ENCODE assay signal across 8 cellular contexts in the genomic region with DNA sequence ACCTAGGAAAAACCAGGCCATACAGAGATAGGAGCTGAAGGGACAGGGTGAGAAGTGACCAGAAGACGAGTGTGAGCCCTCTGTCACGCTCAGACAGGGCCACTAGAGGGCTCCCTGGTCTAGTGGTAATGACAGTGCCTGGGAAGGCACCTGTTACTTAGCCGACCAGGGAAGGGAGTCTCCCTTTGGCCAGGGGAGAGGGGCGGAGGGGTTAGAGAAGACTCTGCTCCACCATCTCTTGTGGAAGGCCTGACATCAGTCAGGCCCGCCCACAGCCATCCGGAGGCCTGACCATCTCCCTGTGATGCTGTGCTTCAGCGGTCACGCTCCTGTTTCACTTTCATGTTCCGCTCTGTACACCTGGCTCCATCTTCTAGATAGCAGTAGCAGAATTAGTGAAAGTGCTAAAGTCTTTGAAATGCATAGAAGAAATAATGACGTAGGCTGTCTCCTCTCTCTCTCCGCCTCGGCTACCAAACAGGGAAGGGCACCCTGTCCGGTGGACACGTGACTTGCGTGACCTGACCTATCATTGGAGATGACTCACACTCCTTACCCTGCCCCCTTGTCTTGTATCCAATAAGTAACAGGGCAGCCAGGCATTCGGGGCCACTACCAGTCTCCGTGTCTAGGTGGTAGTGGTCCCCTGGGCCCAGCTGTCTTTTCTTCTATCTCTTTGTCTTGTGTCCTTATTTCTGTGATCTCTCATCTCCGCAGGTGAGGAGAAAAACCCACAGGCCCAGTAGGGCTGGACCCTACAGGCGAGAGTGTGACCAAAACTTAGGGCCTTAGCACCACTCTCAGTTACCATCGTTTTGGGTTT. TPM values are rescaled to one million over a fixed set of nuclear protein-coding genes. Genes with fewer than 3 reads are reported as not detected.
A peak's percentile ranks its signal among the peaks of the same experiment; 100 is the strongest.
DNase-seq lines count a peak whose midpoint lies in the region; ATAC-seq, FAIRE-seq and TF ChIP-seq lines count a peak whose summit lies in the region.

No MANE protein-coding gene starts in this region.

- no peaks in the 10 kb centered on the region for H3K36me3 ChIP-seq in H1 (ENCODE audit: control insufficient read depth in 2 of 4, insufficient read depth in 4 of 4, low read length in 3 of 4)
- H3K36me3 ChIP-seq in mucosa of stomach (ENCODE audit: control insufficient read depth, insufficient read depth, low read length), result no peaks in the 10 kb centered on the region

- TF ChIP-seq EP300 in H1 (IDR thresholded peaks at IDR 0.05; ENCODE audit: borderline replicate concordance in 1 of 2, low read depth in 2 of 2, low read length in 2 of 2), result no peak

- peaks cover 11% of the 10 kb centered on the region for H3K36me3 Mint-ChIP-seq in stimulated activated effector memory CD8-positive, alpha-beta T cell treated with anti-CD3 and anti-CD28 coated beads, Interleukin-12 subunit alpha, Interleukin-12 subunit beta, amount 100 ng/mL, for 72 hours

- no peak overlapping the region for H3K4me3 ChIP-seq in H1 (ENCODE audit: extremely low read depth in 1 of 4, insufficient read depth in 2 of 4, low read depth in 3 of 4, low read length in 4 of 4)
- H3K4me3 ChIP-seq in mucosa of stomach (ENCODE audit: low read length), result no peak overlapping the region

- no peaks in the 10 kb centered on the region for H3K9me3 Mint-ChIP-seq in stimulated activated effector memory CD8-positive, alpha-beta T cell treated with anti-CD3 and anti-CD28 coated beads, Interleukin-12 subunit alpha, Interleukin-12 subunit beta, amount 100 ng/mL, for 72 hours

- no peak overlapping the region for H4K91ac ChIP-seq in H1 (replicated peaks; ENCODE audit: insufficient read length, low read length)

- no peaks in the 10 kb centered on the region for H3K79me1 ChIP-seq in H1 (ENCODE audit: low read depth, low read length)

- H3K4me2 ChIP-seq in H1 (ENCODE audit: insufficient read depth in 1 of 2, low read depth in 2 of 2, low read length in 2 of 2), result no peak overlapping the region

- CTCF ChIA-PET in H1 (lab: Charles Lee; ENCODE audit: partially characterized antibody), result interaction anchor here (0.9 to 2.4 kb wide), 16 partner anchors 8 to 274 kb away, joined by 3 to 9 read pairs (median 5); partner anchors contain the start of gene HTT

- H3K27ac ChIP-seq in 22Rv1 (no peak overlapping the region), H1 (ENCODE audit: low read depth, low read length) (no peak overlapping the region)

- no peaks in the 10 kb centered on the region for H3K27me3 ChIP-seq in H1 (replicated peaks in 1 of 4; ENCODE audit: control insufficient read depth in 3 of 4, extremely low read depth in 1 of 4, insufficient read depth in 3 of 4, low read length in 3 of 4)
- no peaks in the 10 kb centered on the region for H3K27me3 ChIP-seq in mucosa of stomach (ENCODE audit: control insufficient read depth, insufficient read depth, low read length)

- H3K56ac ChIP-seq in H1 (replicated peaks; ENCODE audit: insufficient read length, low read depth, low read length), result no peak overlapping the region

- peaks cover 32% of the 10 kb centered on the region for H3K4me1 Mint-ChIP-seq in stimulated activated effector memory CD8-positive, alpha-beta T cell treated with anti-CD3 and anti-CD28 coated beads, Interleukin-12 subunit alpha, Interleukin-12 subunit beta, amount 100 ng/mL, for 72 hours

- H4K20me1 ChIP-seq in H1 (replicated peaks in 1 of 2; ENCODE audit: control insufficient read depth in 1 of 2, insufficient read depth in 2 of 2, low read length in 2 of 2), result no peaks in the 10 kb centered on the region

- H3K4ac ChIP-seq in H1 (replicated peaks; ENCODE audit: insufficient read length, low read depth, low read length), result no peak overlapping the region

- H2BK120ac ChIP-seq in H1 (replicated peaks; ENCODE audit: low read depth, low read length), result no peak overlapping the region

- H2BK20ac ChIP-seq in H1 (ENCODE audit: low read length), result no peak overlapping the region

- H3K9ac ChIP-seq in H1 (replicated peaks in 1 of 4; ENCODE audit: extremely low read depth in 1 of 4, low read depth in 3 of 4, low read length in 3 of 4) (no peak overlapping the region), mucosa of stomach (ENCODE audit: low read length) (peak overlapping the region; percentile 6)

- H3K79me2 ChIP-seq in H1 (ENCODE audit: control insufficient read depth in 1 of 2, insufficient read depth in 2 of 2, low read length in 2 of 2), result no peaks in the 10 kb centered on the region

- H4K8ac ChIP-seq in H1 (ENCODE audit: extremely low read depth, insufficient read depth, low read length), result no peak overlapping the region

- ATAC-seq in HG02884 (IDR thresholded peaks at IDR 0.05; ENCODE audit: unreplicated experiment), result peak; percentile 92
- ATAC-seq in stimulated activated effector memory CD8-positive, alpha-beta T cell treated with anti-CD3 and anti-CD28 coated beads, Interleukin-12 subunit alpha, Interleukin-12 subunit beta, amount 100 ng/mL, for 72 hours, result peak; percentile 95

- H3K9me3 ChIP-seq in H1 (ENCODE audit: insufficient read depth in 2 of 2, low read depth in 1 of 2, low read length in 1 of 2), result no peaks in the 10 kb centered on the region
- no peaks in the 10 kb centered on the region for H3K9me3 ChIP-seq in mucosa of stomach (ENCODE audit: control insufficient read depth, low read length)

- H3K4me3 Mint-ChIP-seq in stimulated activated effector memory CD8-positive, alpha-beta T cell treated with anti-CD3 and anti-CD28 coated beads, Interleukin-12 subunit alpha, Interleukin-12 subunit beta, amount 100 ng/mL, for 72 hours, result peak overlapping the region; percentile 54

- no peak overlapping the region for H3K14ac ChIP-seq in H1 (ENCODE audit: insufficient read length)

- no peak overlapping the region for H2AK5ac ChIP-seq in H1 (ENCODE audit: low read depth, low read length)

- no peak overlapping the region for H3K18ac ChIP-seq in H1 (ENCODE audit: extremely low read depth, low read length)

- peak; percentile 85 for TF ChIP-seq RAD21 in H1 (IDR thresholded peaks at IDR 0.05 in 1 of 2, conservative IDR thresholded peaks at IDR 0.05 in 1 of 2; ENCODE audit: low read depth in 2 of 2, low read length in 2 of 2)

- H2BK5ac ChIP-seq in H1 (ENCODE audit: low read depth, low read length), result no peak overlapping the region

- TF ChIP-seq CTCF in 22Rv1 (IDR thresholded peaks at IDR 0.05) (peak; percentile 93), H1 (IDR thresholded peaks at IDR 0.05; ENCODE audit: control extremely low read depth in 1 of 3, insufficient read depth in 1 of 3, low read depth in 1 of 3, low read length in 3 of 3) (peak; percentile 76 to 86 (median 84))

- H2AFZ ChIP-seq in H1 (ENCODE audit: low read length), result no peak overlapping the region

- no peak overlapping the region for H3K23ac ChIP-seq in H1 (ENCODE audit: insufficient read length)

- H2BK12ac ChIP-seq in H1 (ENCODE audit: low read depth, low read length), result no peak overlapping the region

- no peak overlapping the region for H2BK15ac ChIP-seq in H1 (ENCODE audit: low read length)

- H3K27ac Mint-ChIP-seq in stimulated activated effector memory CD8-positive, alpha-beta T cell treated with anti-CD3 and anti-CD28 coated beads, Interleukin-12 subunit alpha, Interleukin-12 subunit beta, amount 100 ng/mL, for 72 hours, result peak overlapping the region; percentile 77

- POLR2A ChIA-PET in H1 (lab: Charles Lee; ENCODE audit: partially characterized antibody), result interaction anchor here (1.9 kb wide), 1 partner anchor 27 kb away, joined by 4 read pairs; the partner anchor contains the start of genes HTT and HTT-AS

- peak; percentile 3 for DNase-seq in NCI-H2227 treated with DMSO at 0.1 percent for 48 hours (lab: John Stamatoyannopoulos, UW)
- peak; percentile 28 to 40 for DNase-seq in activated CD8-positive, alpha-beta memory T cell treated with anti-CD3 and anti-CD28 coated beads for 1 hour (ENCODE audit: extremely low read depth in 1 of 2, low read depth in 1 of 2)
- peak; percentile 41 to 81 for DNase-seq in H1 (ENCODE audit: low read depth in 1 of 2, low spot score in 2 of 2)
- peak; percentile 58 to 84 for DNase-seq in stimulated activated effector memory CD8-positive, alpha-beta T cell treated with anti-CD3 and anti-CD28 coated beads, Interleukin-12 subunit alpha, Interleukin-12 subunit beta, amount 100 ng/mL, for 72 hours (ENCODE audit: low spot score in 2 of 2)

- no peak overlapping the region for H4K5ac ChIP-seq in H1 (ENCODE audit: insufficient read length, low read depth, low read length)

- WGBS in H1 (ENCODE audit: extremely low coverage in 1 of 2, insufficient coverage in 1 of 2, insufficient read length in 1 of 2, insufficient replicate concordance in 2 of 2, low coverage in 1 of 2, low lambda C conversion rate in 2 of 2, missing lambda C conversion rate in 1 of 2), 2 experiments, result 65% methylated on average over 19 of the region's 20 CpGs; no CpG with 5 or more reads in 1 of the 2 experiments

- TF ChIP-seq POLR2A in GM15510 (IDR thresholded peaks at IDR 0.05; ENCODE audit: borderline replicate concordance, extremely low read depth, insufficient read length), result peak; percentile 20
- no peak for TF ChIP-seq POLR2A in H1 (IDR thresholded peaks at IDR 0.05; ENCODE audit: control extremely low read depth in 1 of 2, low read depth in 2 of 2, low read length in 2 of 2)

- H3K4me1 ChIP-seq in H1 (replicated peaks in 1 of 4; ENCODE audit: control insufficient read depth in 3 of 4, insufficient read depth in 4 of 4, low read length in 3 of 4) (no peaks in the 10 kb centered on the region; a peak in 1 of 7 replicates), mucosa of stomach (ENCODE audit: control insufficient read depth, insufficient read depth, low read length) (no peaks in the 10 kb centered on the region)

- H3K23me2 ChIP-seq in H1 (ENCODE audit: low read depth, low read length), result no peaks in the 10 kb centered on the region

- peak; percentile 68 for FAIRE-seq in H1 (lab: Jason Lieb, UNC)

RNA-seq across cellular contexts. Expression of gene HTT-AS, which starts 26.7 kb away (rescaled TPM):
- not detected in 2 replicates for total RNA-seq in H1 (2021; fragmentation: NEBNext Ultra II Directional; extraction: Animal tissue kit (Norgen Biotek cat#: 25700))
- polyA plus RNA-seq in H1 (2011; rRNA removed), result not detected in 2 replicates
- not detected for polyA plus RNA-seq in H1 (2011; cell fraction: cytosol; rRNA removed)
- polyA plus RNA-seq in H1 (2011; cell fraction: nucleus; rRNA removed), result not detected
- not detected in 4 replicates for polyA plus RNA-seq in H1 (2012, experiment 1 of 2)
- not detected for polyA plus RNA-seq in H1 (2012, experiment 2 of 2)
- polyA plus RNA-seq in H1 (2013, experiment 1 of 2), result not detected
- polyA plus RNA-seq in H1 (2013, experiment 2 of 2), result not detected
- not detected in 2 replicates for polyA minus RNA-seq in H1 (2011; rRNA and poly(A)+ RNA removed)
- polyA minus RNA-seq in H1 (2011; cell fraction: cytosol; rRNA and poly(A)+ RNA removed), result not detected
- not detected for polyA minus RNA-seq in H1 (2011; cell fraction: nucleus; rRNA and poly(A)+ RNA removed)

RNA-seq across cellular contexts. Expression of gene HTT, which starts 26.8 kb away (rescaled TPM):
- 65.4 and 71.0 TPM in 2 replicates for total RNA-seq in H1 (2021; fragmentation: NEBNext Ultra II Directional; extraction: Animal tissue kit (Norgen Biotek cat#: 25700))
- 24.0 and 26.2 TPM in 2 replicates for polyA plus RNA-seq in H1 (2011; rRNA removed)
- polyA plus RNA-seq in H1 (2011; cell fraction: cytosol; rRNA removed), result 19.7 TPM
- 96.5 TPM for polyA plus RNA-seq in H1 (2011; cell fraction: nucleus; rRNA removed)
- polyA plus RNA-seq in H1 (2012, experiment 1 of 2), result 25.7 to 46.9 TPM (median 34.6 TPM) in 4 replicates
- polyA plus RNA-seq in H1 (2012, experiment 2 of 2), result 8.1 TPM
- 28.3 TPM for polyA plus RNA-seq in H1 (2013, experiment 1 of 2)
- polyA plus RNA-seq in H1 (2013, experiment 2 of 2), result 23.4 TPM
- 187 and 269 TPM in 2 replicates for polyA minus RNA-seq in H1 (2011; rRNA and poly(A)+ RNA removed)
- 98.7 TPM for polyA minus RNA-seq in H1 (2011; cell fraction: cytosol; rRNA and poly(A)+ RNA removed)
- 173 TPM for polyA minus RNA-seq in H1 (2011; cell fraction: nucleus; rRNA and poly(A)+ RNA removed)

Comparison
In these comparisons a context has a peak if more than half of its experiments do, and no peak if none do; other contexts are left out.
1. DNase-seq: peak in every context shown above with its lines; median percentile 71 in stimulated activated effector memory CD8-positive, alpha-beta T cell treated with anti-CD3 and anti-CD28 coated beads, Interleukin-12 subunit alpha, Interleukin-12 subunit beta, amount 100 ng/mL, for 72 hours; 61 in H1; 34 in activated CD8-positive, alpha-beta memory T cell treated with anti-CD3 and anti-CD28 coated beads for 1 hour; 3 in NCI-H2227 treated with DMSO at 0.1 percent for 48 hours.